22 cellular contexts compared by ENCODE assay signal in genomic region chr15:74394090-74394846, GRCh38. TPM values are rescaled to one million over a fixed set of nuclear protein-coding genes. Genes with fewer than 3 reads are reported as not detected.
DNase-seq lines count a peak whose midpoint lies in the region; ATAC-seq, FAIRE-seq and TF ChIP-seq lines count a peak whose summit lies in the region.
"Had no signal": no experiment of that assay in that cellular context is flagged by ENCODE, and none has a peak within 500 bp of the region (broad histone marks: within the 10 kb centered on the region; RNA-seq: fewer than 3 reads in every experiment).

No MANE protein-coding gene starts in this region.

- H3K27me3 Mint-ChIP-seq in activated CD8-positive, alpha-beta memory T cell treated with anti-CD3 and anti-CD28 coated beads, Interleukin-2, amount 10 ng/mL, durations not matched to agents 7 days and 5 days, result no peaks in the 10 kb centered on the region
- H3K27me3 Mint-ChIP-seq in HFFc6 (ENCODE audit: insufficient read depth), result peaks cover 5% of the 10 kb centered on the region
- H3K27me3 Mint-ChIP-seq in astrocyte (ENCODE audit: low read depth, unreplicated experiment), result peaks cover 23% of the 10 kb centered on the region

- no peak for DNase-seq in activated CD8-positive, alpha-beta memory T cell treated with anti-CD3 and anti-CD28 coated beads, Interleukin-2, amount 10 ng/mL, durations not matched to agents 7 days and 5 days
- DNase-seq in activated CD8-positive, alpha-beta memory T cell treated with anti-CD3 and anti-CD28 coated beads for 24 hours, result no peak
- DNase-seq in HFFc6 (no peak), astrocyte (ENCODE audit: low read depth) (no peak), Right ventricle myocardium inferior (ENCODE audit: missing footprints) (no peak), left lung (no peak), posterior cingulate gyrus (no peak)
- DNase-seq: ACHN; activated T-cell treated with anti-CD3 and anti-CD28 coated beads, Interleukin-2, amount 50 U/mL, for 4 hours; aorta; NCI-H1048; NCI-H774; sigmoid colon; stimulated activated CD4-positive, alpha-beta T cell treated with anti-CD3 and anti-CD28 coated beads, Interleukin-4, amount 100 ng/mL, for 4 hours; upper lobe of right lung; WERI-Rb-1 had no signal

- H3K27me3 ChIP-seq in astrocyte (ENCODE audit: insufficient read depth, low read length) (no peaks in the 10 kb centered on the region), skeletal muscle satellite cell (ENCODE audit: control insufficient read depth, insufficient read depth, low read length) (no peaks in the 10 kb centered on the region), left lung (no peaks in the 10 kb centered on the region)
- H3K27me3 ChIP-seq: sigmoid colon, upper lobe of right lung had no signal

- H3K4me3 ChIP-seq in astrocyte (ENCODE audit: insufficient read depth, low read depth, low read length) (no peak overlapping the region), skeletal muscle satellite cell (ENCODE audit: low read length) (no peak overlapping the region), left lung (no peak overlapping the region)
- H3K4me3 ChIP-seq: K562, lung, sigmoid colon, upper lobe of right lung had no signal

- H3K4me3 Mint-ChIP-seq in activated CD8-positive, alpha-beta memory T cell treated with anti-CD3 and anti-CD28 coated beads, Interleukin-2, amount 10 ng/mL, durations not matched to agents 7 days and 5 days, result no peak overlapping the region
- peak overlapping the region; percentile 56; the same call in 1 of the 2 replicates for H3K4me3 Mint-ChIP-seq in HFFc6
- no peak overlapping the region for H3K4me3 Mint-ChIP-seq in astrocyte (ENCODE audit: unreplicated experiment)
- H3K4me3 Mint-ChIP-seq: activated T-cell treated with anti-CD3 and anti-CD28 coated beads, Interleukin-2, amount 50 U/mL, for 4 hours had no signal

- no peaks in the 10 kb centered on the region for H3K9me3 Mint-ChIP-seq in activated CD8-positive, alpha-beta memory T cell treated with anti-CD3 and anti-CD28 coated beads, Interleukin-2, amount 10 ng/mL, durations not matched to agents 7 days and 5 days (ENCODE audit: low read depth)
- H3K9me3 Mint-ChIP-seq in HFFc6 (no peaks in the 10 kb centered on the region), astrocyte (ENCODE audit: unreplicated experiment) (peaks cover 5% of the 10 kb centered on the region)
- H3K9me3 Mint-ChIP-seq: activated T-cell treated with anti-CD3 and anti-CD28 coated beads, Interleukin-2, amount 50 U/mL, for 4 hours had no signal

- ATAC-seq in activated CD8-positive, alpha-beta memory T cell treated with anti-CD3 and anti-CD28 coated beads, Interleukin-2, amount 10 ng/mL, durations not matched to agents 7 days and 5 days, result no peak
- no peak for ATAC-seq in Right ventricle myocardium inferior
- no peak for ATAC-seq in left lung
- ATAC-seq: activated T-cell treated with anti-CD3 and anti-CD28 coated beads, Interleukin-2, amount 50 U/mL, for 4 hours; K562; upper lobe of right lung had no signal

- H3K4me1 ChIP-seq in astrocyte (ENCODE audit: insufficient read depth, low read length) (peaks cover 52% of the 10 kb centered on the region), skeletal muscle satellite cell (ENCODE audit: control insufficient read depth, insufficient read depth, low read length) (peaks cover 76% of the 10 kb centered on the region), left lung (peaks cover 0 to 18% of the 10 kb centered on the region in 2 donors)
- H3K4me1 ChIP-seq: sigmoid colon, upper lobe of right lung had no signal

- peak overlapping the region; percentile 31 for H3K27ac ChIP-seq in astrocyte (ENCODE audit: low read depth, low read length)
- H3K27ac ChIP-seq in left lung, result no peak overlapping the region
- H3K27ac ChIP-seq: neutrophil, sigmoid colon, upper lobe of right lung, WERI-Rb-1 had no signal

- H3K4me2 ChIP-seq in astrocyte (ENCODE audit: low read length) (no peak overlapping the region), skeletal muscle satellite cell (ENCODE audit: low read length) (no peak overlapping the region)

- peak overlapping the region; percentile 50 for H3K27ac Mint-ChIP-seq in activated CD8-positive, alpha-beta memory T cell treated with anti-CD3 and anti-CD28 coated beads, Interleukin-2, amount 10 ng/mL, durations not matched to agents 7 days and 5 days
- H3K27ac Mint-ChIP-seq in HFFc6 (peak overlapping the region; percentile 92), astrocyte (ENCODE audit: unreplicated experiment) (peak overlapping the region; percentile 8)

- intact Hi-C loops in Right ventricle myocardium inferior (cut with DNase I), result no loop called here
- intact Hi-C loops in left lung (cut with DNase I), result no loop called here
- intact Hi-C loops in posterior cingulate gyrus (cut with DNase I), result no loop called here

- H4K20me1 ChIP-seq in astrocyte (ENCODE audit: insufficient read depth, low read length), result no peaks in the 10 kb centered on the region

- no peaks in the 10 kb centered on the region for H3K79me2 ChIP-seq in astrocyte (ENCODE audit: insufficient read depth, low read length)

- no peak for TF ChIP-seq CTCF in HFFc6 (IDR thresholded peaks at IDR 0.05)
- no peak for TF ChIP-seq CTCF in astrocyte (IDR thresholded peaks at IDR 0.05; ENCODE audit: insufficient read depth, low read depth, low read length)
- no peak for TF ChIP-seq CTCF in left lung (IDR thresholded peaks at IDR 0.05)

- H3K9me3 ChIP-seq in astrocyte (ENCODE audit: insufficient read depth, low read depth, low read length), result no peaks in the 10 kb centered on the region
- no peaks in the 10 kb centered on the region for H3K9me3 ChIP-seq in skeletal muscle satellite cell (replicated peaks; ENCODE audit: low read length)
- no peaks in the 10 kb centered on the region for H3K9me3 ChIP-seq in left lung
- H3K9me3 ChIP-seq: neutrophil, sigmoid colon, upper lobe of right lung had no signal

- H3K36me3 Mint-ChIP-seq in activated CD8-positive, alpha-beta memory T cell treated with anti-CD3 and anti-CD28 coated beads, Interleukin-2, amount 10 ng/mL, durations not matched to agents 7 days and 5 days, result peaks cover 2% of the 10 kb centered on the region
- H3K36me3 Mint-ChIP-seq in HFFc6 (ENCODE audit: low read depth) (no peaks in the 10 kb centered on the region), astrocyte (ENCODE audit: low read depth, unreplicated experiment) (no peaks in the 10 kb centered on the region)

- FAIRE-seq in astrocyte (lab: Jason Lieb, UNC), result no peak
- FAIRE-seq: colon, K562, RCC 7860 had no signal

- peaks cover 64% of the 10 kb centered on the region for H3K4me1 Mint-ChIP-seq in activated CD8-positive, alpha-beta memory T cell treated with anti-CD3 and anti-CD28 coated beads, Interleukin-2, amount 10 ng/mL, durations not matched to agents 7 days and 5 days
- peaks cover 87% of the 10 kb centered on the region for H3K4me1 Mint-ChIP-seq in HFFc6 (ENCODE audit: low read depth)
- peaks cover 35% of the 10 kb centered on the region for H3K4me1 Mint-ChIP-seq in astrocyte (ENCODE audit: low read depth, unreplicated experiment)

- no peaks in the 10 kb centered on the region for H3K36me3 ChIP-seq in astrocyte (ENCODE audit: insufficient read depth, low read length)
- no peaks in the 10 kb centered on the region for H3K36me3 ChIP-seq in skeletal muscle satellite cell (ENCODE audit: insufficient read depth, low read length)
- no peaks in the 10 kb centered on the region for H3K36me3 ChIP-seq in left lung
- H3K36me3 ChIP-seq: neutrophil, sigmoid colon, upper lobe of right lung, WERI-Rb-1 had no signal

- CTCF ChIA-PET in activated CD8-positive, alpha-beta memory T cell treated with anti-CD3 and anti-CD28 coated beads, Interleukin-2, amount 10 ng/mL, durations not matched to agents 7 days and 5 days (lab: Charles Lee), result interaction anchor here (1.2 to 3.6 kb wide), 3 partner anchors 9 to 12 kb away, joined by 9 to 19 read pairs (median 15); no protein-coding TSS in a partner anchor

- no peak overlapping the region for H2AFZ ChIP-seq in astrocyte (ENCODE audit: low read depth, low read length)

- H3K9ac ChIP-seq in astrocyte (ENCODE audit: low read length) (no peak overlapping the region), skeletal muscle satellite cell (ENCODE audit: low read depth, low read length) (peak overlapping the region; percentile 46)

RNA-seq across cellular contexts. Expression of gene CYP11A1, which starts 26.8 kb away (rescaled TPM):
- under 1 TPM in 1 of 2 experiments, not detected in 1; 0.55 TPM for total RNA-seq in activated CD8-positive, alpha-beta memory T cell treated with anti-CD3 and anti-CD28 coated beads, Interleukin-2, amount 10 ng/mL, durations not matched to agents 7 days and 5 days
- under 1 TPM in 4 of 6 experiments, not detected in 2; 0.12 to 0.17 (median 0.14) TPM for total RNA-seq in HFFc6 (2021; fragmentation: NEBNext Ultra II Directional; extraction: Animal tissue kit (Norgen Biotek cat#: 25700))
- total RNA-seq in astrocyte (0.43 and 0.60 TPM in 2 replicates), Right ventricle myocardium inferior (0.24 TPM), left lung (under 1 TPM; 0.34 to 0.64 TPM)
- 0.87 and 1.3 TPM in 2 replicates for total RNA-seq in skeletal muscle satellite cell (2012; rRNA removed)

RNA-seq across cellular contexts. Expression of gene SEMA7A, which starts 39.5 kb away (rescaled TPM):
- total RNA-seq in activated CD8-positive, alpha-beta memory T cell treated with anti-CD3 and anti-CD28 coated beads, Interleukin-2, amount 10 ng/mL, durations not matched to agents 7 days and 5 days, result 10 to 100 TPM; 26.4 to 32.9 TPM
- total RNA-seq in HFFc6 (2021; fragmentation: NEBNext Ultra II Directional; extraction: Animal tissue kit (Norgen Biotek cat#: 25700)), result 100 to 1,000 TPM; 115 to 196 (median 129) TPM
- 26.7 and 36.3 TPM in 2 replicates for total RNA-seq in astrocyte
- 44.1 and 94.4 TPM in 2 replicates for total RNA-seq in skeletal muscle satellite cell (2012; rRNA removed)
- total RNA-seq in Right ventricle myocardium inferior, result 1.6 TPM
- 1 to 10 TPM; 4.7 to 7.8 TPM for total RNA-seq in left lung

Comparison
In these comparisons a context has a peak if more than half of its experiments do, and no peak if none do; other contexts are left out.
1. H3K27ac Mint-ChIP-seq: peak in every context shown above with its lines; median percentile 92 in HFFc6; 50 in activated CD8-positive, alpha-beta memory T cell treated with anti-CD3 and anti-CD28 coated beads, Interleukin-2, amount 10 ng/mL, durations not matched to agents 7 days and 5 days; 8 in astrocyte.